ENCODE assay signal across 1 cellular context in genomic region chr4:47913328-47913727, GRCh38.
TF ChIP-seq lines count a peak whose summit lies in the region.

No MANE protein-coding gene starts in this region.

TF ChIP-seq in K562, 482 proteins besides CTCF, POLR2A, EP300 and RAD21 (continued from another document and continues in another):
- no peak for TF ChIP-seq E2F1 (CRISPR knock-in tag; IDR thresholded peaks at IDR 0.05)
- TF ChIP-seq GABPB1 (CRISPR knock-in tag; IDR thresholded peaks at IDR 0.05) = no peak
- no peak for TF ChIP-seq CBFA2T2 (conservative IDR thresholded peaks at IDR 0.05)
- no peak for TF ChIP-seq ZNF124 (CRISPR knock-in tag; IDR thresholded peaks at IDR 0.05)
- no peak for TF ChIP-seq ZNF696 (CRISPR knock-in tag; conservative IDR thresholded peaks at IDR 0.05)
- TF ChIP-seq ZNF76 (CRISPR knock-in tag; IDR thresholded peaks at IDR 0.05; ENCODE audit: borderline replicate concordance) = no peak
- TF ChIP-seq ARID4B (CRISPR knock-in tag; IDR thresholded peaks at IDR 0.05) = peak; percentile 52; the same call in 1 of the 2 replicates
- TF ChIP-seq ZBTB11 (CRISPR knock-in tag; IDR thresholded peaks at IDR 0.05) = no peak
- TF ChIP-seq DACH1 (IDR thresholded peaks at IDR 0.05; ENCODE audit: partially characterized antibody) = no peak
- peak; percentile 23; the same call in 1 of the 2 replicates for TF ChIP-seq TEAD4 (IDR thresholded peaks at IDR 0.05; ENCODE audit: low read length)
- no peak for TF ChIP-seq TEAD4 (CRISPR knock-in tag; IDR thresholded peaks at IDR 0.05; ENCODE audit: borderline replicate concordance)
- no peak for TF ChIP-seq SRSF1 (IDR thresholded peaks at IDR 0.05; ENCODE audit: low read depth, low read length)
- TF ChIP-seq HOMEZ (CRISPR knock-in tag; IDR thresholded peaks at IDR 0.05) = no peak
- no peak for TF ChIP-seq ZNF407 (IDR thresholded peaks at IDR 0.05; ENCODE audit: low read depth)
- no peak for TF ChIP-seq GTF2E2 (tag; IDR thresholded peaks at IDR 0.05)
- TF ChIP-seq ZNF408 (CRISPR knock-in tag; IDR thresholded peaks at IDR 0.05; ENCODE audit: low read depth) = no peak
- no peak for TF ChIP-seq RNF219 (CRISPR knock-in tag; IDR thresholded peaks at IDR 0.05)
- TF ChIP-seq ARID3B (CRISPR knock-in tag; IDR thresholded peaks at IDR 0.05; ENCODE audit: borderline replicate concordance) = no peak
- TF ChIP-seq CBX8 (IDR thresholded peaks at IDR 0.05; ENCODE audit: borderline replicate concordance, extremely low read depth, low read depth, low read length, poor library complexity, severe bottlenecking) = no peak
- TF ChIP-seq BRD4 (IDR thresholded peaks at IDR 0.05) = no peak
- peak in 1 of 2 experiments; percentile 94; a peak in 2 of 3 replicates for TF ChIP-seq CBX3 (IDR thresholded peaks at IDR 0.05; ENCODE audit: borderline replicate concordance in 1 of 2, low read length in 2 of 2)
- no peak for TF ChIP-seq ID3 (CRISPR knock-in tag; IDR thresholded peaks at IDR 0.05)
- no peak for TF ChIP-seq ID3 (tag; IDR thresholded peaks at IDR 0.05)
- no peak for TF ChIP-seq SAFB2 (IDR thresholded peaks at IDR 0.05; ENCODE audit: borderline replicate concordance, low read depth, low read length, severe bottlenecking)
- no peak for TF ChIP-seq BRF2 (IDR thresholded peaks at IDR 0.05; ENCODE audit: borderline replicate concordance, insufficient read depth, insufficient read length)
- no peak for TF ChIP-seq ZNF830 (CRISPR knock-in tag; IDR thresholded peaks at IDR 0.05)
- no peak for TF ChIP-seq SIN3A (IDR thresholded peaks at IDR 0.05; ENCODE audit: borderline replicate concordance in 2 of 2, control insufficient read depth in 1 of 2, low read depth in 2 of 2, low read length in 2 of 2)
- no peak for TF ChIP-seq ZNF12 (CRISPR knock-in tag; IDR thresholded peaks at IDR 0.05)
- no peak for TF ChIP-seq GABPB2 (CRISPR knock-in tag; conservative IDR thresholded peaks at IDR 0.05)
